18 cellular contexts compared by ENCODE assay signal in the genomic region with DNA sequence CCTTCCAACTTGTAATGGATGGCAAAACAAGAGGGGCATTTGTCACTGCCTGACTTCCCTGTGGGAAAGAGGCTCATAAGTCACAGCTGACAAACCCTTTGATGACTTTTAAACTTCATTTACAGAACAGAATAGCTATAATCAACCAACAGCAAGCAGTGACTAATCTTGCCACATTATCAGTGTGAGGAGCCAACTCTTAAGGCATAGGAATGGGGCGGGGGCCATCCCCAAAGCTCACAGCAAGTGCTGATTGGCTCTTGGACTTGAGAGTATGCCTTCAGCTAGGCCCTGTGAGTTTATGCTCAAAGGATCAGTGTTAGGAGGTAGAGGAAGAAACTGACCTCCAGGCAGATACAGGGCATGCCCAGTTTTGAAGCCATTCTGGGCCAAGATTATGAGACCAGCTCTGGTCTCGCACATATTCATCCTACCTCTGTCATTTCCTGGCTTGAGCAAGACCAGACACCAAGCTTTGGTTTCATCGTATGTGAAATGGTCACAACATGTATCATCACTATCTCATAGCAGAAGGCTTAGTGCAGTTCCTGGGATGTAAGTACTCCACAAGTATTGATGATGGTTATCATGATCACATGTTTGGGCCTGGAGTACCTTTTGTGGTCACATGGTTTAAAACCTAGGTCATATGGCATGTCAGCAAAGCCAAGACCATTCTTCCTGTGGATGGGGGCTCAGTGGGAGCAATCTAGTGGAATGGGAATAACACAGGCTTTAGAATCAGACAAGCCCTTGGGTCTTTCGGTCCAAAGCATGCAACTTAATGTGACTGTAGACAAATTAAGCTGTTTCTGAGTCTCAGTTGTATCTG. TPM values are rescaled to one million over a fixed set of nuclear protein-coding genes. Genes with fewer than 3 reads are reported as not detected.
DNase-seq lines count a peak whose midpoint lies in the region; ATAC-seq and TF ChIP-seq lines count a peak whose summit lies in the region.
"Had no signal": no experiment of that assay in that cellular context is flagged by ENCODE, and none has a peak within 500 bp of the region (broad histone marks: within the 10 kb centered on the region; RNA-seq: fewer than 3 reads in every experiment).

No MANE protein-coding gene starts in this region.

- H3K4me1 ChIP-seq in osteoblast (ENCODE audit: insufficient read depth, low read length), result peaks cover 32% of the 10 kb centered on the region

- H3K4me3 Mint-ChIP-seq in IgD-negative memory B cell, result no peak overlapping the region
- H3K4me3 Mint-ChIP-seq: activated T-helper 1 cell treated with anti-CD3 and anti-CD28 coated beads, Interleukin-12 subunit alpha, Interleukin-12 subunit beta, Interleukin-2, Interleukin-4 antibody, amounts not matched to agents 30 ng/mL and 10 ng/mL and 1 ng/mL, durations not matched to agents 14 hours and 24 hours and 36 hours had no signal

- intact Hi-C loops in dorsolateral prefrontal cortex (cut with DNase I), result no loop called here

- no peak overlapping the region for H3K4me3 ChIP-seq in osteoblast (ENCODE audit: insufficient read depth, low read length)
- no peak overlapping the region for H3K4me3 ChIP-seq in dorsolateral prefrontal cortex
- H3K4me3 ChIP-seq: esophagus squamous epithelium, sigmoid colon, upper lobe of right lung had no signal

- H3K4me1 Mint-ChIP-seq in IgD-negative memory B cell, result peaks cover 18 to 31% (median 19%) of the 10 kb centered on the region in 3 donors

- H2AFZ ChIP-seq in osteoblast (ENCODE audit: low read length), result no peak overlapping the region

- H3K36me3 Mint-ChIP-seq in IgD-negative memory B cell, result peaks cover 3% of the 10 kb centered on the region

- H3K9me3 Mint-ChIP-seq in IgD-negative memory B cell, result no peaks in the 10 kb centered on the region
- H3K9me3 Mint-ChIP-seq: activated T-helper 1 cell treated with anti-CD3 and anti-CD28 coated beads, Interleukin-12 subunit alpha, Interleukin-12 subunit beta, Interleukin-2, Interleukin-4 antibody, amounts not matched to agents 30 ng/mL and 10 ng/mL and 1 ng/mL, durations not matched to agents 14 hours and 24 hours and 36 hours had no signal

- TF ChIP-seq CTCF in osteoblast (IDR thresholded peaks at IDR 0.05; ENCODE audit: extremely low read depth, low read depth, low read length), result no peak
- no peak for TF ChIP-seq CTCF in dorsolateral prefrontal cortex (IDR thresholded peaks at IDR 0.05 in 54 of 56, conservative IDR thresholded peaks at IDR 0.05 in 2 of 56; ENCODE audit: low read depth in 1 of 56, partially characterized antibody in 56 of 56)

- no peak for ATAC-seq in GM19467 (IDR thresholded peaks at IDR 0.05; ENCODE audit: unreplicated experiment)
- ATAC-seq: upper lobe of right lung had no signal

- H3K27me3 ChIP-seq in osteoblast (ENCODE audit: insufficient read depth, low read length) (no peaks in the 10 kb centered on the region), dorsolateral prefrontal cortex (no peaks in the 10 kb centered on the region)
- H3K27me3 ChIP-seq: esophagus squamous epithelium, sigmoid colon, upper lobe of right lung had no signal

- no peaks in the 10 kb centered on the region for H3K9me3 ChIP-seq in osteoblast (ENCODE audit: low read depth, low read length)
- H3K9me3 ChIP-seq: esophagus squamous epithelium, sigmoid colon, upper lobe of right lung had no signal

- H4K20me1 ChIP-seq in osteoblast (ENCODE audit: insufficient read depth, low read length), result peaks cover 84% of the 10 kb centered on the region

- peaks cover 85% of the 10 kb centered on the region for H3K79me2 ChIP-seq in osteoblast (ENCODE audit: insufficient read depth, low read length)

- DNase-seq in activated CD4-positive, alpha-beta T cell treated with anti-CD3 and anti-CD28 coated beads for 48 hours, result peak; percentile 44
- no peak for DNase-seq in activated CD4-positive, alpha-beta T cell treated with anti-CD3 and anti-CD28 coated beads, Interleukin-2, amount 50 U/mL, for 1 hour
- DNase-seq in epithelial cell of prostate (ENCODE audit: low read depth, low spot score) (peak; percentile 57), osteoblast (ENCODE audit: insufficient read length, low spot score, missing footprints) (no peak), dorsolateral prefrontal cortex (no peak), OCI-M2 (lab: John Stamatoyannopoulos, UW; ENCODE audit: unreplicated experiment) (no peak)
- DNase-seq: 8988T, DMS 273 treated with DMSO at 0.1 percent for 48 hours, esophagus squamous epithelium, GOT3, NCI-H1694, NCI-H774, SIG-M5, sigmoid colon, upper lobe of right lung had no signal

- H3K4me2 ChIP-seq in osteoblast (ENCODE audit: insufficient read depth, low read length), result no peak overlapping the region

- peak overlapping the region in 2 of 3 donors; percentile 43 to 84 for H3K27ac Mint-ChIP-seq in IgD-negative memory B cell

- no peaks in the 10 kb centered on the region for H3K36me3 ChIP-seq in osteoblast (ENCODE audit: insufficient read depth, low read length)
- H3K36me3 ChIP-seq: sigmoid colon had no signal

- no peaks in the 10 kb centered on the region for H3K27me3 Mint-ChIP-seq in IgD-negative memory B cell

- H3K27ac ChIP-seq in epithelial cell of prostate, result peak overlapping the region; percentile 88
- H3K27ac ChIP-seq in osteoblast (ENCODE audit: low read depth, low read length), result peak overlapping the region; percentile 43
- H3K27ac ChIP-seq in dorsolateral prefrontal cortex, result no peak overlapping the region
- H3K27ac ChIP-seq: sigmoid colon, upper lobe of right lung had no signal

RNA-seq across cellular contexts. Expression of gene EIF2S2, which starts 49.2 kb away (rescaled TPM):
- 22.8 TPM for polyA plus RNA-seq in IgD-negative memory B cell
- total RNA-seq in osteoblast (139 and 148 TPM in 2 replicates), dorsolateral prefrontal cortex (10 to 100 TPM; 20.5 to 39.5 (median 30.6) TPM)

Comparison
In these comparisons a context has a peak if more than half of its experiments do, and no peak if none do; other contexts are left out.
1. DNase-seq: peak in activated CD4-positive, alpha-beta T cell treated with anti-CD3 and anti-CD28 coated beads for 48 hours (single experiment) and epithelial cell of prostate (single experiment); none in activated CD4-positive, alpha-beta T cell treated with anti-CD3 and anti-CD28 coated beads, Interleukin-2, amount 50 U/mL, for 1 hour (single experiment), osteoblast (single experiment), dorsolateral prefrontal cortex (0 of 10) and OCI-M2 (single experiment).
2. H3K27ac ChIP-seq: peak in epithelial cell of prostate (single experiment) and osteoblast (single experiment); none in dorsolateral prefrontal cortex (0 of 59).